Comparison of ENCODE assay signal across 19 cellular contexts in the genomic region with DNA sequence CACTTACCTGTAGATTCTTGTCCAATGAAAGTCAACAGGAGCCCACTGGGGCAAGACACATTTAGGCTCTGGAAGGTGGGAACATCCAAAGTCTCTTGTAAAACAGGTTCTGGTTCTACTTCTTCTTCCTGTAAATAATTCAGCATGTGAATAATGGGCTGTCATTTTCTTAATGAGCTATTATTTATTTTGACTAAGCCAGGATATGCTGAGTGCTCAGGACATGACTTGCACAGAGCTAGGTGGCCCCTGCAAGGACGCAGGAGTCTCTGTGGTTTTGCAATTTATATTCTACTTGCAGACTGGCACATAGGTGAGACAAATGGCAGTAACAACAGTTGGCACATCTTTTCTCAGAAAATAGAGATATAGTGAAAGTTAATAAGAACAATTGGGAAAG.
DNase-seq lines count a peak whose midpoint lies in the region; ATAC-seq, FAIRE-seq and TF ChIP-seq lines count a peak whose summit lies in the region.
"Had no signal": no experiment of that assay in that cellular context is flagged by ENCODE, and none has a peak within 500 bp of the region (broad histone marks: within the 10 kb centered on the region; RNA-seq: fewer than 3 reads in every experiment).

No MANE protein-coding gene starts in this region.

- DNase-seq in bronchial epithelial cell (ENCODE audit: low read depth) (peak; percentile 67), epithelial cell of prostate (ENCODE audit: low read depth, low spot score) (peak; percentile 18), esophagus squamous epithelium (lab: John Stamatoyannopoulos, UW) (no peak), hippocampal formation (lab: John Stamatoyannopoulos, UW) (no peak), GM19240 (ENCODE audit: insufficient read length, low spot score) (no peak)
- DNase-seq: Caco-2; CD4-positive, CD25-positive, alpha-beta regulatory T cell; CD8-positive, alpha-beta T cell; DMS153; DND-41; GOT3; HFFc6 had no signal

- H3K27ac ChIP-seq in epithelial cell of prostate: no peak overlapping the region
- H3K27ac ChIP-seq in esophagus squamous epithelium: peak overlapping the region in 3 of 4 donors; percentile 46 to 80 (median 70)
- H3K27ac ChIP-seq: BLaER1, C4-2B had no signal

- ATAC-seq in GM21390 (IDR thresholded peaks at IDR 0.05; ENCODE audit: unreplicated experiment): no peak
- ATAC-seq: CD8-positive, alpha-beta T cell had no signal

- intact Hi-C loops in esophagus squamous epithelium (cut with DNase I): no loop called here

- H3K27me3 ChIP-seq in bronchial epithelial cell (ENCODE audit: control insufficient read depth, insufficient read depth, low read length): no peaks in the 10 kb centered on the region
- H3K27me3 ChIP-seq in esophagus squamous epithelium: no peaks in the 10 kb centered on the region
- H3K27me3 ChIP-seq: BLaER1 had no signal

- peaks cover 0 to 23% (median 0%) of the 10 kb centered on the region in 3 donors for H3K4me1 ChIP-seq in esophagus squamous epithelium
- H3K4me1 ChIP-seq: Caco-2, HAP-1 had no signal

- FAIRE-seq in bronchial epithelial cell (lab: Jason Lieb, UNC): no peak
- FAIRE-seq: G401.6, GM12892, H54 had no signal

- H3K4me3 ChIP-seq in bronchial epithelial cell (ENCODE audit: low read depth, low read length): no peak overlapping the region
- peak overlapping the region in 1 of 4 donors; percentile 2 for H3K4me3 ChIP-seq in esophagus squamous epithelium
- H3K4me3 ChIP-seq: BLaER1, HAP-1 had no signal

- no peaks in the 10 kb centered on the region for H3K9me3 ChIP-seq in esophagus squamous epithelium
- H3K9me3 ChIP-seq: BLaER1, Caco-2, HAP-1 had no signal

- no peak for TF ChIP-seq POLR2A in esophagus squamous epithelium (IDR thresholded peaks at IDR 0.05)

- no peak for TF ChIP-seq CTCF in bronchial epithelial cell (IDR thresholded peaks at IDR 0.05; ENCODE audit: insufficient read depth, low read length, severe bottlenecking)
- no peak for TF ChIP-seq CTCF in esophagus squamous epithelium (IDR thresholded peaks at IDR 0.05)

- 11 to 25% methylated on average over 1 of the region's 1 CpG for WGBS in esophagus squamous epithelium, 2 donors

- no peaks in the 10 kb centered on the region for H3K36me3 ChIP-seq in bronchial epithelial cell (ENCODE audit: control insufficient read depth, insufficient read depth, low read length)
- no peaks in the 10 kb centered on the region for H3K36me3 ChIP-seq in esophagus squamous epithelium
- H3K36me3 ChIP-seq: BLaER1, HAP-1 had no signal

Comparison
In these comparisons a context has a peak if more than half of its experiments do, and no peak if none do; other contexts are left out.
1. DNase-seq: peak in bronchial epithelial cell (single experiment) and epithelial cell of prostate (single experiment); none in esophagus squamous epithelium (single experiment), hippocampal formation (0 of 2) and GM19240 (single experiment).